In the genomic region with DNA sequence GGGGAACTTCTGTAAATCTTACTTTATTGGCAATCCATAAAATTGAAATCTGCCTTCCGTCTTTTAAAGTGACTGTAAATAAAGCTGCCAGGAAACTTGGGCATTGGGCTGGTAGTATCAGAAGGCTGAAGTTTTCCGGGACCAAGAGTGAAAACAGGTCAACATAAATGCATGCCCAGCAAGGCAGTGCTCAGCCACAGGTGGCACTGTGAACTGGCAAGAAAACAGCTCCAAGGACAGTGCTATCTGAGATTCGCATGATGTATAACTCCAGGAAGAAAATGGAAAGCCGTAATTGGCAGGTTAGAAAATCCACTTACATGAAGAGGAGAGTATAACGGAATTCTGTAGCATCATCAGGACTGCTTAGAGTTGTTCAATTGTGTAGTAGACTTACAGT, we compare ENCODE assay signal across 1 cellular context.
TF ChIP-seq lines count a peak whose summit lies in the region.

No MANE protein-coding gene starts in this region.

TF ChIP-seq in HCT116, 20 proteins besides CTCF, POLR2A, EP300 and RAD21:
- TF ChIP-seq FOSL1 (IDR thresholded peaks at IDR 0.05; ENCODE audit: low read depth): no peak
- no peak for TF ChIP-seq ATF3 (IDR thresholded peaks at IDR 0.05)
- TF ChIP-seq MAX (IDR thresholded peaks at IDR 0.05): no peak
- no peak for TF ChIP-seq SIN3A (IDR thresholded peaks at IDR 0.05; ENCODE audit: low read depth)
- TF ChIP-seq ZBTB33 (IDR thresholded peaks at IDR 0.05; ENCODE audit: extremely low read depth, insufficient replicate concordance, low read length): no peak
- no peak for TF ChIP-seq POLR2AphosphoS5 (IDR thresholded peaks at IDR 0.05; ENCODE audit: low read depth, low read length)
- TF ChIP-seq CBX3 (IDR thresholded peaks at IDR 0.05; ENCODE audit: low read depth): no peak
- no peak for TF ChIP-seq SRF (IDR thresholded peaks at IDR 0.05; ENCODE audit: low read depth)
- no peak for TF ChIP-seq EZH2phosphoT487 (IDR thresholded peaks at IDR 0.05; ENCODE audit: borderline replicate concordance)
- TF ChIP-seq ELF1 (IDR thresholded peaks at IDR 0.05; ENCODE audit: borderline replicate concordance, low read depth): no peak
- no peak for TF ChIP-seq YY1 (IDR thresholded peaks at IDR 0.05; ENCODE audit: extremely low read depth, insufficient replicate concordance, low read depth, low read length)
- TF ChIP-seq EZH2 (IDR thresholded peaks at IDR 0.05): no peak
- TF ChIP-seq SP1 (IDR thresholded peaks at IDR 0.05; ENCODE audit: low read depth): no peak
- no peak for TF ChIP-seq ZFX (IDR thresholded peaks at IDR 0.05)
- TF ChIP-seq, protein P1, sequence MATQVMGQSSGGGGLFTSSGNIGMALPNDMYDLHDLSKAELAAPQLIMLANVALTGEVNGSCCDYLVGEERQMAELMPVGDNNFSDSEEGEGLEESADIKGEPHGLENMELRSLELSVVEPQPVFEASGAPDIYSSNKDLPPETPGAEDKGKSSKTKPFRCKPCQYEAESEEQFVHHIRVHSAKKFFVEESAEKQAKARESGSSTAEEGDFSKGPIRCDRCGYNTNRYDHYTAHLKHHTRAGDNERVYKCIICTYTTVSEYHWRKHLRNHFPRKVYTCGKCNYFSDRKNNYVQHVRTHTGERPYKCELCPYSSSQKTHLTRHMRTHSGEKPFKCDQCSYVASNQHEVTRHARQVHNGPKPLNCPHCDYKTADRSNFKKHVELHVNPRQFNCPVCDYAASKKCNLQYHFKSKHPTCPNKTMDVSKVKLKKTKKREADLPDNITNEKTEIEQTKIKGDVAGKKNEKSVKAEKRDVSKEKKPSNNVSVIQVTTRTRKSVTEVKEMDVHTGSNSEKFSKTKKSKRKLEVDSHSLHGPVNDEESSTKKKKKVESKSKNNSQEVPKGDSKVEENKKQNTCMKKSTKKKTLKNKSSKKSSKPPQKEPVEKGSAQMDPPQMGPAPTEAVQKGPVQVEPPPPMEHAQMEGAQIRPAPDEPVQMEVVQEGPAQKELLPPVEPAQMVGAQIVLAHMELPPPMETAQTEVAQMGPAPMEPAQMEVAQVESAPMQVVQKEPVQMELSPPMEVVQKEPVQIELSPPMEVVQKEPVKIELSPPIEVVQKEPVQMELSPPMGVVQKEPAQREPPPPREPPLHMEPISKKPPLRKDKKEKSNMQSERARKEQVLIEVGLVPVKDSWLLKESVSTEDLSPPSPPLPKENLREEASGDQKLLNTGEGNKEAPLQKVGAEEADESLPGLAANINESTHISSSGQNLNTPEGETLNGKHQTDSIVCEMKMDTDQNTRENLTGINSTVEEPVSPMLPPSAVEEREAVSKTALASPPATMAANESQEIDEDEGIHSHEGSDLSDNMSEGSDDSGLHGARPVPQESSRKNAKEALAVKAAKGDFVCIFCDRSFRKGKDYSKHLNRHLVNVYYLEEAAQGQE (IDR thresholded peaks at IDR 0.05; ENCODE audit: low read depth): no peak
- no peak for TF ChIP-seq CEBPB (IDR thresholded peaks at IDR 0.05; ENCODE audit: low read depth)
- TF ChIP-seq EGR1 (IDR thresholded peaks at IDR 0.05; ENCODE audit: low read depth): no peak
- TF ChIP-seq JUND (IDR thresholded peaks at IDR 0.05): no peak
TF ChIP-seq in HCT116: peak in this region for 0.
